In the genomic region with DNA sequence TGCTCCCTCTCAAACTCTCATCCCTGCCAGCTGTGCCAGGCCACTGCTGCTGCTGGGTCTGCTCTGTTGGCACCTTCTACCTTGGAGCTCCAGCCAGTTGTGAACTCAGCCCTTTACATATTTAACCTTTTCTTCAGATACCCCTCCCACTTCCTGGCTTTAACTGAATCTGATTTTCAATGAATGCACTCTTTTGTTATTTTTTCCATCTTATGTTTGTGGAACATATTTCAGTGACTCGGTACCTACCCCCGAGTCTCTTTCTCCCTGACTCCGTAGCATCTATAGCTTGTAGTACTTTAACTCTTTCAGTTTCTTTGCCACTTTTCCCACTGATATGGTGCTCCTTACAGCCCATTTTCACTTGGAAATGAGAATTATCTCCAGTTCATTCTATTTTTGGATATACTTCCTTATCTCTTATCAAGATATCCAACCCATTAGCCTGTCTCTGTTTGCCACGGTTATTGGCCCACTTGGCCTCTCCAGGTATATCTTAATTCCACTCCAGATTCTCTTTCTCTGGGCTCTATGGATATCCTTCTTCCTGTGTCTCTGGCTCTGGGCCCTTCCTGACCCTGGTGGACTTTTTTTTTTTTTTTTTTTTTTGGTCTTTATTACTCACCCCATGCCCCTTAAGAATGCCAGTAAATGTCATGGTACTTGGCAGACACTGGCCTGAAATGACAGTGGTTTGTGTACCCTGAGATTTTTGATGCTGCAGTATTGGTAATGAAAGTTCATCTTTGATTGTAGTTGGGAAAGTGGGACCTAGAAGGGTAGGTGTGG, we compare ENCODE assay signal across 19 cellular contexts.
"Had no signal": no experiment of that assay in that cellular context is flagged by ENCODE, and none has a peak within 500 bp of the region (broad histone marks: within the 10 kb centered on the region; RNA-seq: fewer than 3 reads in every experiment).

No MANE protein-coding gene starts in this region.

- DNase-seq: activated CD4-positive, alpha-beta T cell treated with anti-CD3 and anti-CD28 coated beads for 4 hours; activated CD8-positive, alpha-beta memory T cell treated with anti-CD3 and anti-CD28 coated beads, Interleukin-2, amount 50 U/mL, for 48 hours; activated CD8-positive, alpha-beta T cell treated with anti-CD3 and anti-CD28 coated beads, Interleukin-2, amount 10 ng/mL, durations not matched to agents 7 days and 5 days; activated naive CD4-positive, alpha-beta T cell; colonic mucosa; kidney; left ventricle myocardium inferior; stimulated activated CD4-positive, alpha-beta T cell treated with anti-CD3 and anti-CD28 coated beads, Interleukin-12 subunit alpha, Interleukin-12 subunit beta, amount 100 ng/mL, for 4 hours; stimulated activated CD4-positive, alpha-beta T cell treated with anti-CD3 and anti-CD28 coated beads, Interleukin-4, amount 100 ng/mL, for 24 hours; T1000; tibial artery; WERI-Rb-1 had no signal

- H3K9me3 Mint-ChIP-seq: activated T-helper 1 cell treated with anti-CD3 and anti-CD28 coated beads, Interleukin-12 subunit alpha, Interleukin-12 subunit beta, Interleukin-2, Interleukin-4 antibody, amounts not matched to agents 30 ng/mL and 10 ng/mL and 1 ng/mL, durations not matched to agents 14 hours and 24 hours and 36 hours; natural killer cell treated with Interleukin-12 subunit alpha and Interleukin-12 subunit beta and Interleukin-15 and Interleukin-18, amount 100 ng/mL, for 72 hours had no signal

- H3K4me1 ChIP-seq: colonic mucosa, vagina had no signal

- H3K27ac Mint-ChIP-seq: activated CD8-positive, alpha-beta T cell treated with anti-CD3 and anti-CD28 coated beads, Interleukin-2, amount 10 ng/mL, durations not matched to agents 7 days and 5 days; activated T-helper 1 cell treated with anti-CD3 and anti-CD28 coated beads, Interleukin-12 subunit alpha, Interleukin-12 subunit beta, Interleukin-2, Interleukin-4 antibody, amounts not matched to agents 30 ng/mL and 10 ng/mL and 1 ng/mL, durations not matched to agents 14 hours and 24 hours and 36 hours; memory B cell; natural killer cell treated with Interleukin-12 subunit alpha and Interleukin-12 subunit beta and Interleukin-15 and Interleukin-18, amount 100 ng/mL, for 72 hours had no signal

- H3K27me3 Mint-ChIP-seq: memory B cell; natural killer cell treated with Interleukin-12 subunit alpha and Interleukin-12 subunit beta and Interleukin-15 and Interleukin-18, amount 100 ng/mL, for 72 hours had no signal

- H3K79me2 ChIP-seq: hepatocyte had no signal

- H3K36me3 Mint-ChIP-seq: natural killer cell treated with Interleukin-12 subunit alpha and Interleukin-12 subunit beta and Interleukin-15 and Interleukin-18, amount 100 ng/mL, for 72 hours had no signal

- H3K4me3 Mint-ChIP-seq: activated CD8-positive, alpha-beta T cell treated with anti-CD3 and anti-CD28 coated beads, Interleukin-2, amount 10 ng/mL, durations not matched to agents 7 days and 5 days; activated T-helper 1 cell treated with anti-CD3 and anti-CD28 coated beads, Interleukin-12 subunit alpha, Interleukin-12 subunit beta, Interleukin-2, Interleukin-4 antibody, amounts not matched to agents 30 ng/mL and 10 ng/mL and 1 ng/mL, durations not matched to agents 14 hours and 24 hours and 36 hours; memory B cell; natural killer cell treated with Interleukin-12 subunit alpha and Interleukin-12 subunit beta and Interleukin-15 and Interleukin-18, amount 100 ng/mL, for 72 hours had no signal

- ATAC-seq: activated CD8-positive, alpha-beta T cell treated with anti-CD3 and anti-CD28 coated beads, Interleukin-2, amount 10 ng/mL, durations not matched to agents 7 days and 5 days; gastroesophageal sphincter; natural killer cell treated with Interleukin-12 subunit alpha and Interleukin-12 subunit beta and Interleukin-15 and Interleukin-18, amount 100 ng/mL, for 72 hours had no signal

- H3K27me3 ChIP-seq: colonic mucosa, gastroesophageal sphincter, hepatocyte, tibial artery, vagina had no signal

- H3K27ac ChIP-seq: colonic mucosa, epithelial cell of prostate, gastroesophageal sphincter, hepatocyte, left ventricle myocardium inferior, tibial artery, vagina, WERI-Rb-1 had no signal

- H3K4me2 ChIP-seq: hepatocyte had no signal

- H3K9me3 ChIP-seq: colonic mucosa, gastroesophageal sphincter, left ventricle myocardium inferior, tibial artery, vagina had no signal

- H3K4me3 ChIP-seq: colonic mucosa, gastroesophageal sphincter, hepatocyte, left ventricle myocardium inferior, tibial artery, vagina had no signal

- H3K36me3 ChIP-seq: colonic mucosa, left ventricle myocardium inferior, vagina, WERI-Rb-1 had no signal

- H2AFZ ChIP-seq: hepatocyte had no signal
